In the genomic region with DNA sequence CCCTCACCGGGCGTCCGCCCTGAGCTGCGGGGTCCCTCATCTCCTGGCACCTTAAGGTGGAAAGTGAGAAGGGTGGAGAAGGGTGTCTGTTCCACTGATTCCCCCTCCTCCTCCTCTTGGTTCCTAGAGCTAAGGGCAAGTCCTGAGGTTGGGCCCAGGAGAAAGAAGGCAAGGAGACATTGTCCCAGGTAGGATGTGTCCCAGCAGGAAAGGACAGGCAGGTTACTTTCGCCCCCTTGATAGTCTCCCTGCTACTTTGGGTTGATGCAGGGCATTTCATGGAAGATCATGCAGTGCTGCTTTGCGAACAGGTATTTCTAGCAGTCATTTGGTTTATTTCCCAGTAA, we compare ENCODE assay signal across 8 cellular contexts. TPM values are rescaled to one million over a fixed set of nuclear protein-coding genes. Genes with fewer than 3 reads are reported as not detected.
A peak's percentile ranks its signal among the peaks of the same experiment; 100 is the strongest.
DNase-seq lines count a peak whose midpoint lies in the region; ATAC-seq and TF ChIP-seq lines count a peak whose summit lies in the region.

No MANE protein-coding gene starts in this region.

- no peak for TF ChIP-seq CTCF in GM23338 (conservative IDR thresholded peaks at IDR 0.05; ENCODE audit: low read depth in 2 of 2)

- H4K20me1 ChIP-seq in GM23338 (replicated peaks; ENCODE audit: insufficient read depth) = no peaks in the 10 kb centered on the region

- peaks cover 6% of the 10 kb centered on the region for H3K27me3 Mint-ChIP-seq in GM23338 (ENCODE audit: insufficient read depth, low read depth, poor library complexity)
- peaks cover 15% of the 10 kb centered on the region for H3K27me3 Mint-ChIP-seq in activated T-cell treated with anti-CD3 and anti-CD28 coated beads, Interleukin-2, amount 50 U/mL, for 4 hours (ENCODE audit: low read depth)

- H3K9ac ChIP-seq in iPS-15b (ENCODE audit: low read depth, low read length) (peak overlapping the region; percentile 38), skeletal muscle satellite cell (ENCODE audit: low read depth, low read length) (peak overlapping the region; percentile 84)

- H3K27ac ChIP-seq in GM23338 (ENCODE audit: low read depth) (no peak overlapping the region), adipose tissue (ENCODE audit: low read depth, low read length) (peak overlapping the region; percentile 53)

- H3K4me1 ChIP-seq in GM23338 (ENCODE audit: insufficient read depth) = peaks cover 49% of the 10 kb centered on the region
- H3K4me1 ChIP-seq in iPS-15b (ENCODE audit: control insufficient read depth, insufficient read depth, low read length) = peaks cover 22% of the 10 kb centered on the region
- H3K4me1 ChIP-seq in skeletal muscle satellite cell (ENCODE audit: control insufficient read depth, insufficient read depth, low read length) = peaks cover 11% of the 10 kb centered on the region

- H3K9me3 Mint-ChIP-seq in GM23338 = no peaks in the 10 kb centered on the region
- H3K9me3 Mint-ChIP-seq in activated T-cell treated with anti-CD3 and anti-CD28 coated beads, Interleukin-2, amount 50 U/mL, for 4 hours = no peaks in the 10 kb centered on the region

- H2AFZ ChIP-seq in GM23338 = peak overlapping the region; percentile 77

- peak overlapping the region; percentile 92 for H3K4me3 ChIP-seq in GM23338
- peak overlapping the region; percentile 93 for H3K4me3 ChIP-seq in iPS-15b (ENCODE audit: low read depth, low read length)
- peak overlapping the region; percentile 82 for H3K4me3 ChIP-seq in skeletal muscle satellite cell (ENCODE audit: low read length)

- no peaks in the 10 kb centered on the region for H3K9me3 ChIP-seq in iPS-15b (ENCODE audit: control insufficient read depth, insufficient read depth, low read length)
- H3K9me3 ChIP-seq in skeletal muscle satellite cell (replicated peaks; ENCODE audit: low read length) = no peaks in the 10 kb centered on the region

- no peaks in the 10 kb centered on the region for H3K9me2 ChIP-seq in GM23338 (ENCODE audit: insufficient read depth)

- H3K4me2 ChIP-seq in GM23338 (peak overlapping the region; percentile 95), skeletal muscle satellite cell (ENCODE audit: low read length) (peak overlapping the region; percentile 95)

- H3F3A ChIP-seq in GM23338 (replicated peaks; ENCODE audit: low read depth) = no peaks in the 10 kb centered on the region; the same call in 1 of the 2 replicates

- 9 to 16% (median 14%) methylated on average over 6 of the region's 6 CpGs for WGBS in adipose tissue, 3 donors

- DNase-seq in GM23338 (ENCODE audit: low spot score) (peak; percentile 35), superior temporal gyrus (ENCODE audit: extremely low spot score) (no peak), middle frontal gyrus (ENCODE audit: extremely low spot score, low spot score) (no peak)
- no peak for DNase-seq in activated T-cell treated with anti-CD3 and anti-CD28 coated beads, Interleukin-2, amount 50 U/mL, for 4 hours

- H3K79me2 ChIP-seq in GM23338 (replicated peaks; ENCODE audit: insufficient read depth) = peaks cover 41% of the 10 kb centered on the region

- H3K4me1 Mint-ChIP-seq in GM23338 = peaks cover 23% of the 10 kb centered on the region
- peaks cover 2% of the 10 kb centered on the region for H3K4me1 Mint-ChIP-seq in activated T-cell treated with anti-CD3 and anti-CD28 coated beads, Interleukin-2, amount 50 U/mL, for 4 hours (ENCODE audit: low read depth)

- no peak overlapping the region for H3K4me3 Mint-ChIP-seq in GM23338
- H3K4me3 Mint-ChIP-seq in activated T-cell treated with anti-CD3 and anti-CD28 coated beads, Interleukin-2, amount 50 U/mL, for 4 hours = no peak overlapping the region

- peaks cover 4% of the 10 kb centered on the region for H3K36me3 Mint-ChIP-seq in GM23338 (ENCODE audit: low read depth)
- H3K36me3 Mint-ChIP-seq in activated T-cell treated with anti-CD3 and anti-CD28 coated beads, Interleukin-2, amount 50 U/mL, for 4 hours (ENCODE audit: insufficient read depth) = no peaks in the 10 kb centered on the region

- 0 out of 2 replicates have a peak overlapping the region, but pooled peaks have one; percentile 33 for H3K27ac Mint-ChIP-seq in GM23338

- peak; percentile 40 for ATAC-seq in GM23338
- ATAC-seq in activated T-cell treated with anti-CD3 and anti-CD28 coated beads, Interleukin-2, amount 50 U/mL, for 4 hours = no peak
- no peak for ATAC-seq in GM19035 (IDR thresholded peaks at IDR 0.05; ENCODE audit: unreplicated experiment)

- no peaks in the 10 kb centered on the region for H3K27me3 ChIP-seq in GM23338 (ENCODE audit: insufficient read depth)
- H3K27me3 ChIP-seq in iPS-15b (ENCODE audit: control insufficient read depth, insufficient read depth, low read length) = peaks cover 3% of the 10 kb centered on the region
- no peaks in the 10 kb centered on the region for H3K27me3 ChIP-seq in skeletal muscle satellite cell (ENCODE audit: control insufficient read depth, insufficient read depth, low read length)

- H3K36me3 ChIP-seq in GM23338 (ENCODE audit: insufficient read depth) (no peaks in the 10 kb centered on the region), iPS-15b (ENCODE audit: control insufficient read depth, insufficient read depth, low read length) (no peaks in the 10 kb centered on the region), skeletal muscle satellite cell (ENCODE audit: insufficient read depth, low read length) (no peaks in the 10 kb centered on the region)

TF ChIP-seq in GM23338, 12 proteins besides CTCF, POLR2A, EP300 and RAD21 (continues in another document):
- no peak for TF ChIP-seq ZNF331 (CRISPR knock-in tag; IDR thresholded peaks at IDR 0.05; ENCODE audit: low read depth)
- TF ChIP-seq, protein P1, sequence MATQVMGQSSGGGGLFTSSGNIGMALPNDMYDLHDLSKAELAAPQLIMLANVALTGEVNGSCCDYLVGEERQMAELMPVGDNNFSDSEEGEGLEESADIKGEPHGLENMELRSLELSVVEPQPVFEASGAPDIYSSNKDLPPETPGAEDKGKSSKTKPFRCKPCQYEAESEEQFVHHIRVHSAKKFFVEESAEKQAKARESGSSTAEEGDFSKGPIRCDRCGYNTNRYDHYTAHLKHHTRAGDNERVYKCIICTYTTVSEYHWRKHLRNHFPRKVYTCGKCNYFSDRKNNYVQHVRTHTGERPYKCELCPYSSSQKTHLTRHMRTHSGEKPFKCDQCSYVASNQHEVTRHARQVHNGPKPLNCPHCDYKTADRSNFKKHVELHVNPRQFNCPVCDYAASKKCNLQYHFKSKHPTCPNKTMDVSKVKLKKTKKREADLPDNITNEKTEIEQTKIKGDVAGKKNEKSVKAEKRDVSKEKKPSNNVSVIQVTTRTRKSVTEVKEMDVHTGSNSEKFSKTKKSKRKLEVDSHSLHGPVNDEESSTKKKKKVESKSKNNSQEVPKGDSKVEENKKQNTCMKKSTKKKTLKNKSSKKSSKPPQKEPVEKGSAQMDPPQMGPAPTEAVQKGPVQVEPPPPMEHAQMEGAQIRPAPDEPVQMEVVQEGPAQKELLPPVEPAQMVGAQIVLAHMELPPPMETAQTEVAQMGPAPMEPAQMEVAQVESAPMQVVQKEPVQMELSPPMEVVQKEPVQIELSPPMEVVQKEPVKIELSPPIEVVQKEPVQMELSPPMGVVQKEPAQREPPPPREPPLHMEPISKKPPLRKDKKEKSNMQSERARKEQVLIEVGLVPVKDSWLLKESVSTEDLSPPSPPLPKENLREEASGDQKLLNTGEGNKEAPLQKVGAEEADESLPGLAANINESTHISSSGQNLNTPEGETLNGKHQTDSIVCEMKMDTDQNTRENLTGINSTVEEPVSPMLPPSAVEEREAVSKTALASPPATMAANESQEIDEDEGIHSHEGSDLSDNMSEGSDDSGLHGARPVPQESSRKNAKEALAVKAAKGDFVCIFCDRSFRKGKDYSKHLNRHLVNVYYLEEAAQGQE (IDR thresholded peaks at IDR 0.05; ENCODE audit: unreplicated experiment) = no peak

RNA-seq across cellular contexts. Expression of a gene that starts 0.6 kb away (rescaled TPM):
- 20.9 and 22.0 TPM in 2 replicates for total RNA-seq in GM23338 (2014; rRNA removed; shearing (Covaris generic))
- polyA plus RNA-seq in GM23338 (2016; fragmentation: Nextera tagmentation; extraction: Ambion mirVana) (10.4 and 13.1 TPM in 2 replicates), adipose tissue (10 to 100 TPM in 1 of 3 donors, 1 to 10 TPM in 2; 2.6 to 11.4 (median 5.5) TPM)
- 9.8 and 23.6 TPM in 2 replicates for total RNA-seq in skeletal muscle satellite cell (2012; rRNA removed)
- total RNA-seq in activated T-cell treated with anti-CD3 and anti-CD28 coated beads, Interleukin-2, amount 50 U/mL, for 4 hours = under 1 TPM in 2 of 3 donors, not detected in 1; 0.08 to 0.14 TPM

RNA-seq across cellular contexts. Expression of a gene that starts 32.9 kb away (rescaled TPM):
- total RNA-seq in GM23338 (2014; rRNA removed; shearing (Covaris generic)) = 7.9 and 11.2 TPM in 2 replicates
- 3.1 and 4.9 TPM in 2 replicates for polyA plus RNA-seq in GM23338 (2016; fragmentation: Nextera tagmentation; extraction: Ambion mirVana)
- 1 to 10 TPM; 1.2 to 5.5 (median 2.5) TPM for polyA plus RNA-seq in adipose tissue
- 3.9 and 6.1 TPM in 2 replicates for total RNA-seq in skeletal muscle satellite cell (2012; rRNA removed)
- under 1 TPM in 1 of 3 donors, not detected in 2; 0.20 TPM for total RNA-seq in activated T-cell treated with anti-CD3 and anti-CD28 coated beads, Interleukin-2, amount 50 U/mL, for 4 hours

RNA-seq across cellular contexts. Expression of a gene that starts 57.9 kb away (rescaled TPM):
- 14.7 and 17.1 TPM in 2 replicates for total RNA-seq in GM23338 (2014; rRNA removed; shearing (Covaris generic))
- polyA plus RNA-seq in GM23338 (2016; fragmentation: Nextera tagmentation; extraction: Ambion mirVana) = 14.9 and 15.0 TPM in 2 replicates
- 10 to 100 TPM in 2 of 3 donors, 1 to 10 TPM in 1; 4.3 to 50.9 (median 17.2) TPM for polyA plus RNA-seq in adipose tissue
- 137 and 156 TPM in 2 replicates for total RNA-seq in skeletal muscle satellite cell (2012; rRNA removed)
- under 1 TPM in 2 of 3 donors, not detected in 1; 0.16 to 0.66 TPM for total RNA-seq in activated T-cell treated with anti-CD3 and anti-CD28 coated beads, Interleukin-2, amount 50 U/mL, for 4 hours

Comparison
In these comparisons a context has a peak if more than half of its experiments do, and no peak if none do; other contexts are left out.
1. RNA of a gene that starts 0.6 kb away (total RNA-seq): 20.9 to 22.0 TPM in GM23338; 0.08 to 0.14 TPM in activated T-cell treated with anti-CD3 and anti-CD28 coated beads, Interleukin-2, amount 50 U/mL, for 4 hours; every median in the first group is over 10 times any median in the second.
2. Peak in every context shown above with its lines, with median percentiles within 50 percentile points of each other: H3K4me3 ChIP-seq.